In genomic region chr13:76856141-76856571, GRCh38 we compare ENCODE assay signal across 16 cellular contexts. TPM values are rescaled to one million over a fixed set of nuclear protein-coding genes. Genes with fewer than 3 reads are reported as not detected.
DNase-seq lines count a peak whose midpoint lies in the region; ATAC-seq, FAIRE-seq and TF ChIP-seq lines count a peak whose summit lies in the region.
"Had no signal": no experiment of that assay in that cellular context is flagged by ENCODE, and none has a peak within 500 bp of the region (broad histone marks: within the 10 kb centered on the region; RNA-seq: fewer than 3 reads in every experiment).

No MANE protein-coding gene starts in this region.

- peak; percentile 73 for DNase-seq in MCF 10A (ENCODE audit: unreplicated experiment)
- DNase-seq in breast epithelium (ENCODE audit: low spot score in 2 of 2): no peak
- peak; percentile 16 for DNase-seq in SK-MEL-5 (ENCODE audit: low read depth, low spot score)
- peak; percentile 64 for DNase-seq in fibroblast of the conjunctiva (ENCODE audit: low read depth)
- no peak for DNase-seq in upper lobe of right lung
- DNase-seq in NCI-H82 (lab: John Stamatoyannopoulos, UW): no peak
- no peak for DNase-seq in HTR-8/SVneo (ENCODE audit: insufficient read length, low spot score)
- DNase-seq in HuH-7 (ENCODE audit: low spot score): no peak
- DNase-seq: activated CD4-positive, alpha-beta T cell treated with anti-CD3 and anti-CD28 coated beads for 4 hours; activated naive CD4-positive, alpha-beta T cell treated with anti-CD3 and anti-CD28 coated beads, Interleukin-2, amount 10 ng/mL, durations not matched to agents 7 days and 5 days; islet precursor cell; NCI-H345; occipital lobe; stimulated activated CD4-positive, alpha-beta T cell treated with anti-CD3 and anti-CD28 coated beads, Interleukin-2, amount 100 ng/mL, for 48 hours had no signal

- FAIRE-seq in HTR-8/SVneo (lab: Jason Lieb, UNC): no peak

- H3K9me3 Mint-ChIP-seq in MCF 10A (ENCODE audit: unreplicated experiment): peaks cover 5% of the 10 kb centered on the region
- H3K9me3 Mint-ChIP-seq: activated naive CD4-positive, alpha-beta T cell treated with anti-CD3 and anti-CD28 coated beads, Interleukin-2, amount 10 ng/mL, durations not matched to agents 7 days and 5 days had no signal

- peaks cover 45% of the 10 kb centered on the region for H3K4me1 Mint-ChIP-seq in MCF 10A (ENCODE audit: insufficient read depth, unreplicated experiment)

- peak overlapping the region; percentile 29 for H3K27ac Mint-ChIP-seq in MCF 10A (ENCODE audit: low read depth, unreplicated experiment)
- H3K27ac Mint-ChIP-seq: activated naive CD4-positive, alpha-beta T cell treated with anti-CD3 and anti-CD28 coated beads, Interleukin-2, amount 10 ng/mL, durations not matched to agents 7 days and 5 days had no signal

- TF ChIP-seq POLR2A in breast epithelium (IDR thresholded peaks at IDR 0.05): no peak

- no peaks in the 10 kb centered on the region for H3K27me3 ChIP-seq in breast epithelium
- no peaks in the 10 kb centered on the region for H3K27me3 ChIP-seq in upper lobe of right lung
- H3K27me3 ChIP-seq: SJSA1 had no signal

- H3K27me3 Mint-ChIP-seq in MCF 10A (ENCODE audit: insufficient read depth, unreplicated experiment): no peaks in the 10 kb centered on the region

- no peak for TF ChIP-seq CTCF in MCF 10A (IDR thresholded peaks at IDR 0.05; ENCODE audit: unreplicated experiment)
- TF ChIP-seq CTCF in breast epithelium (IDR thresholded peaks at IDR 0.05): no peak
- TF ChIP-seq CTCF in upper lobe of right lung (IDR thresholded peaks at IDR 0.05): no peak

- POLR2A ChIA-PET in MCF 10A (lab: Yijun Ruan, JAX): interaction anchor here (0.6 to 7.2 kb wide), 4 partner anchors 23 to 1439 kb away, joined by 3 to 71 read pairs (median 20); partner anchors contain the start of gene KCTD12

- H3K4me3 Mint-ChIP-seq in MCF 10A (ENCODE audit: unreplicated experiment): peak overlapping the region; percentile 40
- H3K4me3 Mint-ChIP-seq: activated naive CD4-positive, alpha-beta T cell treated with anti-CD3 and anti-CD28 coated beads, Interleukin-2, amount 10 ng/mL, durations not matched to agents 7 days and 5 days had no signal

- in situ Hi-C loops in SK-MEL-5 (cut with HindIII; ENCODE audit: low pct_unique_long_range_greater_than_20kb, low sequenced_read_pairs): no loop called here

- H3K4me1 ChIP-seq in breast epithelium: peaks cover 0 to 6% of the 10 kb centered on the region in 2 donors
- H3K4me1 ChIP-seq in upper lobe of right lung: peaks cover 12% of the 10 kb centered on the region

- H3K36me3 ChIP-seq in breast epithelium (no peaks in the 10 kb centered on the region), upper lobe of right lung (no peaks in the 10 kb centered on the region)
- H3K36me3 ChIP-seq: SJSA1, thoracic aorta had no signal

- H3K27ac ChIP-seq in breast epithelium (no peak overlapping the region), upper lobe of right lung (no peak overlapping the region)
- H3K27ac ChIP-seq: SJSA1, thoracic aorta had no signal

- H3K9me3 ChIP-seq in breast epithelium: no peaks in the 10 kb centered on the region
- no peaks in the 10 kb centered on the region for H3K9me3 ChIP-seq in upper lobe of right lung
- H3K9me3 ChIP-seq: SJSA1, thoracic aorta had no signal

- H3K4me3 ChIP-seq in breast epithelium (no peak overlapping the region), upper lobe of right lung (no peak overlapping the region)
- H3K4me3 ChIP-seq: SJSA1, thoracic aorta had no signal

- CTCF ChIA-PET in MCF 10A (lab: Yijun Ruan, JAX): interaction anchor here (0.5 kb wide), 1 partner anchor 82 kb away, joined by 3 read pairs; no protein-coding TSS in a partner anchor

- ATAC-seq in upper lobe of right lung: peak; percentile 67

- no peaks in the 10 kb centered on the region for H3K36me3 Mint-ChIP-seq in MCF 10A (ENCODE audit: insufficient read depth, unreplicated experiment)
- H3K36me3 Mint-ChIP-seq: activated naive CD4-positive, alpha-beta T cell treated with anti-CD3 and anti-CD28 coated beads, Interleukin-2, amount 10 ng/mL, durations not matched to agents 7 days and 5 days had no signal

- intact Hi-C loops in MCF 10A (cut with micrococcal nuclease) (no loop called here), breast epithelium (cut with DNase I; ENCODE audit: low total_unique reads) (no loop called here), upper lobe of right lung (cut with DNase I) (no loop called here)

- no TSS peak for BruUV-seq in MCF 10A (replicated peaks; lab: Mats Ljungman, UMichigan)

RNA-seq across cellular contexts. Expression of gene KCTD12, which starts 30.0 kb away (rescaled TPM):
- total RNA-seq in MCF 10A (2022) (15.6 and 15.8 TPM in 2 replicates), breast epithelium (100 to 1,000 TPM in 1 of 3 donors, 10 to 100 TPM in 2; 59.7 to 117 (median 65.9) TPM), upper lobe of right lung (152 TPM)
- total RNA-seq in SK-MEL-5 (2014; rRNA removed; shearing (Covaris generic)): 5.4 and 7.3 TPM in 2 replicates
- polyA plus RNA-seq in SK-MEL-5 (2015; cell fraction: cytosol; rRNA removed): 7.4 and 9.2 TPM in 2 replicates
- 2.7 and 3.3 TPM in 2 replicates for polyA plus RNA-seq in SK-MEL-5 (2015; cell fraction: nucleus; rRNA removed)

Comparison
In these comparisons a context has a peak if more than half of its experiments do, and no peak if none do; other contexts are left out.
1. DNase-seq: peak in MCF 10A (single experiment), SK-MEL-5 (single experiment) and fibroblast of the conjunctiva (single experiment); none in breast epithelium (0 of 2), upper lobe of right lung (single experiment), NCI-H82 (single experiment), HTR-8/SVneo (single experiment) and HuH-7 (single experiment).